ENCODE assay signal across 8 cellular contexts in genomic region chr12:87953257-87953860, GRCh38.
DNase-seq lines count a peak whose midpoint lies in the region; ATAC-seq, FAIRE-seq and TF ChIP-seq lines count a peak whose summit lies in the region.

No MANE protein-coding gene starts in this region.

- H4K20me1 ChIP-seq in neural cell (ENCODE audit: insufficient read depth): no peaks in the 10 kb centered on the region

- H3K27ac Mint-ChIP-seq in activated T-helper 1 cell treated with anti-CD3 and anti-CD28 coated beads, Interleukin-12 subunit alpha, Interleukin-12 subunit beta, Interleukin-2, Interleukin-4 antibody, amounts not matched to agents 30 ng/mL and 10 ng/mL and 1 ng/mL, durations not matched to agents 14 hours and 24 hours and 36 hours: no peak overlapping the region
- no peak overlapping the region for H3K27ac Mint-ChIP-seq in activated naive CD4-positive, alpha-beta T cell treated with anti-CD3 and anti-CD28 coated beads, Interleukin-2, amount 10 ng/mL, durations not matched to agents 7 days and 5 days

- H3F3A ChIP-seq in neural cell (ENCODE audit: insufficient read depth, low read length, poor library complexity, severe bottlenecking): no peaks in the 10 kb centered on the region

- no peak overlapping the region for H2AFZ ChIP-seq in neural cell (ENCODE audit: low read depth, low read length)

- in situ Hi-C loops in ACHN (cut with HindIII; ENCODE audit: low pct_ligation_motif_present, low pct_unique_long_range_greater_than_20kb, low sequenced_read_pairs): no loop called here

- TF ChIP-seq EP300 in neural cell (conservative IDR thresholded peaks at IDR 0.05; ENCODE audit: poor library complexity, severe bottlenecking): no peak

- intact Hi-C loops in activated T-helper 1 cell treated with anti-CD3 and anti-CD28 coated beads, Interleukin-12 subunit alpha, Interleukin-12 subunit beta, Interleukin-2, Interleukin-4 antibody, amounts not matched to agents 30 ng/mL and 10 ng/mL and 1 ng/mL, durations not matched to agents 14 hours and 24 hours and 36 hours (cut with micrococcal nuclease): no loop called here

- no peaks in the 10 kb centered on the region for H3K9me2 ChIP-seq in neural cell (ENCODE audit: insufficient read depth, low read length)

- no peaks in the 10 kb centered on the region for H3K79me2 ChIP-seq in neural cell (replicated peaks; ENCODE audit: insufficient read depth, low read length)

- no peak overlapping the region for H3K4me3 ChIP-seq in bronchial epithelial cell (ENCODE audit: low read depth, low read length)
- H3K4me3 ChIP-seq in neural cell (ENCODE audit: low read length): no peak overlapping the region

- FAIRE-seq in bronchial epithelial cell (lab: Jason Lieb, UNC): no peak

- no peak overlapping the region for H3K4me2 ChIP-seq in neural cell (ENCODE audit: low read length)

- H3K27me3 Mint-ChIP-seq in activated T-helper 1 cell treated with anti-CD3 and anti-CD28 coated beads, Interleukin-12 subunit alpha, Interleukin-12 subunit beta, Interleukin-2, Interleukin-4 antibody, amounts not matched to agents 30 ng/mL and 10 ng/mL and 1 ng/mL, durations not matched to agents 14 hours and 24 hours and 36 hours (ENCODE audit: insufficient read depth): no peaks in the 10 kb centered on the region
- no peaks in the 10 kb centered on the region for H3K27me3 Mint-ChIP-seq in activated naive CD4-positive, alpha-beta T cell treated with anti-CD3 and anti-CD28 coated beads, Interleukin-2, amount 10 ng/mL, durations not matched to agents 7 days and 5 days

- CTCF ChIA-PET in activated naive CD4-positive, alpha-beta T cell treated with anti-CD3 and anti-CD28 coated beads, Interleukin-2, amount 10 ng/mL, durations not matched to agents 7 days and 5 days (lab: Charles Lee): no interaction called here

- peak; percentile 68 for DNase-seq in ACHN
- peak; percentile 38 for DNase-seq in NCI-H345 (lab: John Stamatoyannopoulos, UW)
- peak; percentile 62 for DNase-seq in bronchial epithelial cell (ENCODE audit: low read depth)
- DNase-seq in activated T-helper 1 cell treated with anti-CD3 and anti-CD28 coated beads, Interleukin-12 subunit alpha, Interleukin-12 subunit beta, Interleukin-2, Interleukin-4 antibody, amounts not matched to agents 30 ng/mL and 10 ng/mL and 1 ng/mL, durations not matched to agents 14 hours and 24 hours and 36 hours (ENCODE audit: low spot score): no peak
- no peak for DNase-seq in NCI-H187 treated with DMSO at 0.1 percent for 48 hours (lab: John Stamatoyannopoulos, UW)
- DNase-seq in activated naive CD4-positive, alpha-beta T cell treated with anti-CD3 and anti-CD28 coated beads, Interleukin-2, amount 10 ng/mL, durations not matched to agents 7 days and 5 days: no peak

- H3K4me1 Mint-ChIP-seq in activated T-helper 1 cell treated with anti-CD3 and anti-CD28 coated beads, Interleukin-12 subunit alpha, Interleukin-12 subunit beta, Interleukin-2, Interleukin-4 antibody, amounts not matched to agents 30 ng/mL and 10 ng/mL and 1 ng/mL, durations not matched to agents 14 hours and 24 hours and 36 hours (ENCODE audit: low read depth): no peaks in the 10 kb centered on the region
- no peaks in the 10 kb centered on the region for H3K4me1 Mint-ChIP-seq in activated naive CD4-positive, alpha-beta T cell treated with anti-CD3 and anti-CD28 coated beads, Interleukin-2, amount 10 ng/mL, durations not matched to agents 7 days and 5 days

- H3K9me3 ChIP-seq in neural cell (ENCODE audit: low read length): no peaks in the 10 kb centered on the region

- peak; percentile 55 for ATAC-seq in GM18502 (IDR thresholded peaks at IDR 0.05; ENCODE audit: poor library complexity, unreplicated experiment)

- peak; percentile 44 for TF ChIP-seq CTCF in bronchial epithelial cell (IDR thresholded peaks at IDR 0.05; ENCODE audit: insufficient read depth, low read length, severe bottlenecking)
- TF ChIP-seq CTCF in neural cell (IDR thresholded peaks at IDR 0.05; ENCODE audit: poor library complexity, severe bottlenecking): peak; percentile 85

- H3K9me3 Mint-ChIP-seq in activated T-helper 1 cell treated with anti-CD3 and anti-CD28 coated beads, Interleukin-12 subunit alpha, Interleukin-12 subunit beta, Interleukin-2, Interleukin-4 antibody, amounts not matched to agents 30 ng/mL and 10 ng/mL and 1 ng/mL, durations not matched to agents 14 hours and 24 hours and 36 hours: no peaks in the 10 kb centered on the region
- H3K9me3 Mint-ChIP-seq in activated naive CD4-positive, alpha-beta T cell treated with anti-CD3 and anti-CD28 coated beads, Interleukin-2, amount 10 ng/mL, durations not matched to agents 7 days and 5 days: no peaks in the 10 kb centered on the region

- peak; percentile 92 for TF ChIP-seq RAD21 in neural cell (conservative IDR thresholded peaks at IDR 0.05)

- no peaks in the 10 kb centered on the region for H3K36me3 Mint-ChIP-seq in activated T-helper 1 cell treated with anti-CD3 and anti-CD28 coated beads, Interleukin-12 subunit alpha, Interleukin-12 subunit beta, Interleukin-2, Interleukin-4 antibody, amounts not matched to agents 30 ng/mL and 10 ng/mL and 1 ng/mL, durations not matched to agents 14 hours and 24 hours and 36 hours (ENCODE audit: low read depth)
- no peaks in the 10 kb centered on the region for H3K36me3 Mint-ChIP-seq in activated naive CD4-positive, alpha-beta T cell treated with anti-CD3 and anti-CD28 coated beads, Interleukin-2, amount 10 ng/mL, durations not matched to agents 7 days and 5 days

- H3K36me3 ChIP-seq in bronchial epithelial cell (ENCODE audit: control insufficient read depth, insufficient read depth, low read length) (no peaks in the 10 kb centered on the region), neural cell (ENCODE audit: insufficient read depth, low read length) (no peaks in the 10 kb centered on the region)

- H3K27me3 ChIP-seq in bronchial epithelial cell (ENCODE audit: control insufficient read depth, insufficient read depth, low read length) (no peaks in the 10 kb centered on the region), neural cell (ENCODE audit: insufficient read depth, low read depth, low read length) (no peaks in the 10 kb centered on the region)

- no peak overlapping the region for H3K4me3 Mint-ChIP-seq in activated T-helper 1 cell treated with anti-CD3 and anti-CD28 coated beads, Interleukin-12 subunit alpha, Interleukin-12 subunit beta, Interleukin-2, Interleukin-4 antibody, amounts not matched to agents 30 ng/mL and 10 ng/mL and 1 ng/mL, durations not matched to agents 14 hours and 24 hours and 36 hours
- no peak overlapping the region for H3K4me3 Mint-ChIP-seq in activated naive CD4-positive, alpha-beta T cell treated with anti-CD3 and anti-CD28 coated beads, Interleukin-2, amount 10 ng/mL, durations not matched to agents 7 days and 5 days

- no peak overlapping the region for H3K27ac ChIP-seq in neural cell (ENCODE audit: low read length)

- H3K9ac ChIP-seq in neural cell (ENCODE audit: low read length): no peak overlapping the region

TF ChIP-seq in neural cell, 6 proteins besides CTCF, POLR2A, EP300 and RAD21:
- no peak for TF ChIP-seq EZH2 (IDR thresholded peaks at IDR 0.05; ENCODE audit: borderline replicate concordance, insufficient read depth, low read length, poor library complexity, severe bottlenecking)
- TF ChIP-seq POLR2AphosphoS5 (IDR thresholded peaks at IDR 0.05): no peak
- no peak for TF ChIP-seq MXI1 (conservative IDR thresholded peaks at IDR 0.05; ENCODE audit: poor library complexity, severe bottlenecking)
- peak; percentile 87 for TF ChIP-seq SMC3 (conservative IDR thresholded peaks at IDR 0.05; ENCODE audit: poor library complexity)
- TF ChIP-seq, protein P1, sequence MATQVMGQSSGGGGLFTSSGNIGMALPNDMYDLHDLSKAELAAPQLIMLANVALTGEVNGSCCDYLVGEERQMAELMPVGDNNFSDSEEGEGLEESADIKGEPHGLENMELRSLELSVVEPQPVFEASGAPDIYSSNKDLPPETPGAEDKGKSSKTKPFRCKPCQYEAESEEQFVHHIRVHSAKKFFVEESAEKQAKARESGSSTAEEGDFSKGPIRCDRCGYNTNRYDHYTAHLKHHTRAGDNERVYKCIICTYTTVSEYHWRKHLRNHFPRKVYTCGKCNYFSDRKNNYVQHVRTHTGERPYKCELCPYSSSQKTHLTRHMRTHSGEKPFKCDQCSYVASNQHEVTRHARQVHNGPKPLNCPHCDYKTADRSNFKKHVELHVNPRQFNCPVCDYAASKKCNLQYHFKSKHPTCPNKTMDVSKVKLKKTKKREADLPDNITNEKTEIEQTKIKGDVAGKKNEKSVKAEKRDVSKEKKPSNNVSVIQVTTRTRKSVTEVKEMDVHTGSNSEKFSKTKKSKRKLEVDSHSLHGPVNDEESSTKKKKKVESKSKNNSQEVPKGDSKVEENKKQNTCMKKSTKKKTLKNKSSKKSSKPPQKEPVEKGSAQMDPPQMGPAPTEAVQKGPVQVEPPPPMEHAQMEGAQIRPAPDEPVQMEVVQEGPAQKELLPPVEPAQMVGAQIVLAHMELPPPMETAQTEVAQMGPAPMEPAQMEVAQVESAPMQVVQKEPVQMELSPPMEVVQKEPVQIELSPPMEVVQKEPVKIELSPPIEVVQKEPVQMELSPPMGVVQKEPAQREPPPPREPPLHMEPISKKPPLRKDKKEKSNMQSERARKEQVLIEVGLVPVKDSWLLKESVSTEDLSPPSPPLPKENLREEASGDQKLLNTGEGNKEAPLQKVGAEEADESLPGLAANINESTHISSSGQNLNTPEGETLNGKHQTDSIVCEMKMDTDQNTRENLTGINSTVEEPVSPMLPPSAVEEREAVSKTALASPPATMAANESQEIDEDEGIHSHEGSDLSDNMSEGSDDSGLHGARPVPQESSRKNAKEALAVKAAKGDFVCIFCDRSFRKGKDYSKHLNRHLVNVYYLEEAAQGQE (IDR thresholded peaks at IDR 0.05; ENCODE audit: borderline replicate concordance): no peak
- TF ChIP-seq TAF1 (IDR thresholded peaks at IDR 0.05; ENCODE audit: low read depth): no peak

Comparison
In these comparisons a context has a peak if more than half of its experiments do, and no peak if none do; other contexts are left out.
1. DNase-seq: peak in ACHN (single experiment), NCI-H345 (single experiment) and bronchial epithelial cell (single experiment); none in activated T-helper 1 cell treated with anti-CD3 and anti-CD28 coated beads, Interleukin-12 subunit alpha, Interleukin-12 subunit beta, Interleukin-2, Interleukin-4 antibody, amounts not matched to agents 30 ng/mL and 10 ng/mL and 1 ng/mL, durations not matched to agents 14 hours and 24 hours and 36 hours (single experiment), NCI-H187 treated with DMSO at 0.1 percent for 48 hours (single experiment) and activated naive CD4-positive, alpha-beta T cell treated with anti-CD3 and anti-CD28 coated beads, Interleukin-2, amount 10 ng/mL, durations not matched to agents 7 days and 5 days (single experiment).